In the genomic region with DNA sequence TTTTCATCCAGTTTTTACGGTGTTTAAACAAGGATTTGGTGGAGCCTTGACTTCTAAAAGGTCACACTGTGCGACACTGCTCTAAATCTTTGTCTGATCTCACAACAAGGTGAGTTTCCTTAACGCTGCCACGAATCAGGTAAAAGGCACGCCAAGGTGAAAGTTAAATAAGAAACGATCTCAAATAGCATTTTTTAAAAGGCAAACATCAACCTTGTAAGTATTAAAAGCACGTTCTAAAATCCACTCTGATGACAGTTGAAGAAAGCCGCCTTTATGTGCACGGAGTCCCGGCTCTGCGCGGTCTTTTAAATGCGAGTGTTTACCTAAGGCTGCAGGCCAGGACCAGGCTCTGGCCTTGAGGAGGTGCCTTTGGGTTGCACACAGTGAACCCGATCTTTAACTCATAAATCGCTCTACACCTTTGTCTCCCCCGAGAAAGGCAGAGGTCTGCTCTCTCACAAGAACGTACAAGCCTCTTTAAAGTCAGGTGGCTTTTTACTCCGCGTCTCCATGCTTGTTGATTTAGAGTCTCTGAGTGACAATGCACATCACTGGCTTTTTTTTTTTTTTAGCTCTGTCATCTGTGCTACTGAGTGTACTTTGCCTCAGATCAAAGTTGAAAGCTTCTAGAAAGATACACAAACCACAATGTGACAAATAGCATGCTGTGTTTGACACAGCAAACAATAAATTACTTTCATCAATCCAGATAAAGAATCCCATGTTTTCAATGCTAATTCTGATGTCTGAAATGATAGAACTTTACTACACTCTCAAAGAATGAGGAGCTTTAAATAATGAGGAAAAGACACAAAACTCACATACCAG, we compare ENCODE assay signal across 1 cellular context.
A peak's percentile ranks its signal among the peaks of the same experiment; 100 is the strongest.
TF ChIP-seq lines count a peak whose summit lies in the region.

No MANE protein-coding gene starts in this region.

TF ChIP-seq in K562, 482 proteins besides CTCF, POLR2A, EP300 and RAD21 (continues in another document):
- TF ChIP-seq, protein P1, sequence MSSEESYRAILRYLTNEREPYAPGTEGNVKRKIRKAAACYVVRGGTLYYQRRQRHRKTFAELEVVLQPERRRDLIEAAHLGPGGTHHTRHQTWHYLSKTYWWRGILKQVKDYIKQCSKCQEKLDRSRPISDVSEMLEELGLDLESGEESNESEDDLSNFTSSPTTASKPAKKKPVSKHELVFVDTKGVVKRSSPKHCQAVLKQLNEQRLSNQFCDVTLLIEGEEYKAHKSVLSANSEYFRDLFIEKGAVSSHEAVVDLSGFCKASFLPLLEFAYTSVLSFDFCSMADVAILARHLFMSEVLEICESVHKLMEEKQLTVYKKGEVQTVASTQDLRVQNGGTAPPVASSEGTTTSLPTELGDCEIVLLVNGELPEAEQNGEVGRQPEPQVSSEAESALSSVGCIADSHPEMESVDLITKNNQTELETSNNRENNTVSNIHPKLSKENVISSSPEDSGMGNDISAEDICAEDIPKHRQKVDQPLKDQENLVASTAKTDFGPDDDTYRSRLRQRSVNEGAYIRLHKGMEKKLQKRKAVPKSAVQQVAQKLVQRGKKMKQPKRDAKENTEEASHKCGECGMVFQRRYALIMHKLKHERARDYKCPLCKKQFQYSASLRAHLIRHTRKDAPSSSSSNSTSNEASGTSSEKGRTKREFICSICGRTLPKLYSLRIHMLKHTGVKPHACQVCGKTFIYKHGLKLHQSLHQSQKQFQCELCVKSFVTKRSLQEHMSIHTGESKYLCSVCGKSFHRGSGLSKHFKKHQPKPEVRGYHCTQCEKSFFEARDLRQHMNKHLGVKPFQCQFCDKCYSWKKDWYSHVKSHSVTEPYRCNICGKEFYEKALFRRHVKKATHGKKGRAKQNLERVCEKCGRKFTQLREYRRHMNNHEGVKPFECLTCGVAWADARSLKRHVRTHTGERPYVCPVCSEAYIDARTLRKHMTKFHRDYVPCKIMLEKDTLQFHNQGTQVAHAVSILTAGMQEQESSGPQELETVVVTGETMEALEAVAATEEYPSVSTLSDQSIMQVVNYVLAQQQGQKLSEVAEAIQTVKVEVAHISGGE (CRISPR knock-in tag; IDR thresholded peaks at IDR 0.05) = no peak
- TF ChIP-seq MEIS2 (IDR thresholded peaks at IDR 0.05; ENCODE audit: partially characterized antibody) (peak; percentile 74), BDP1 (IDR thresholded peaks at IDR 0.05; ENCODE audit: insufficient read depth, insufficient read length) (no peak), ZNF174 (CRISPR knock-in tag; IDR thresholded peaks at IDR 0.05) (no peak), ZNF695 (CRISPR knock-in tag; IDR thresholded peaks at IDR 0.05) (no peak), BRD9 (IDR thresholded peaks at IDR 0.05; ENCODE audit: low read depth, partially characterized antibody) (no peak), ATF1 (CRISPR knock-in tag; IDR thresholded peaks at IDR 0.05) (no peak), ATF1 (tag; IDR thresholded peaks at IDR 0.05) (0 out of 2 replicates have a peak, but pooled peaks have one; percentile 12), ZNF384 (IDR thresholded peaks at IDR 0.05; ENCODE audit: low read depth, low read length) (peak; percentile 88), SMARCE1 (IDR thresholded peaks at IDR 0.05) (no peak), PBX2 (CRISPR knock-in tag; IDR thresholded peaks at IDR 0.05; ENCODE audit: low read depth) (no peak), PBX2 (tag; conservative IDR thresholded peaks at IDR 0.05; ENCODE audit: low read depth) (peak; percentile 84), NFATC3 (IDR thresholded peaks at IDR 0.05) (no peak), ZNF24 (IDR thresholded peaks at IDR 0.05) (no peak), PURB (CRISPR knock-in tag; IDR thresholded peaks at IDR 0.05; ENCODE audit: low read depth) (no peak), TFAP4 (CRISPR knock-in tag; IDR thresholded peaks at IDR 0.05; ENCODE audit: borderline replicate concordance) (no peak), MBD2 (IDR thresholded peaks at IDR 0.05; ENCODE audit: borderline replicate concordance, low read depth) (no peak), CEBPZ (IDR thresholded peaks at IDR 0.05; ENCODE audit: borderline replicate concordance, low read depth, low read length) (no peak)
- TF ChIP-seq, protein P2, sequence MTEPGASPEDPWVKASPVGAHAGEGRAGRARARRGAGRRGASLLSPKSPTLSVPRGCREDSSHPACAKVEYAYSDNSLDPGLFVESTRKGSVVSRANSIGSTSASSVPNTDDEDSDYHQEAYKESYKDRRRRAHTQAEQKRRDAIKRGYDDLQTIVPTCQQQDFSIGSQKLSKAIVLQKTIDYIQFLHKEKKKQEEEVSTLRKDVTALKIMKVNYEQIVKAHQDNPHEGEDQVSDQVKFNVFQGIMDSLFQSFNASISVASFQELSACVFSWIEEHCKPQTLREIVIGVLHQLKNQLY (CRISPR knock-in tag; conservative IDR thresholded peaks at IDR 0.05) = no peak
- TF ChIP-seq, protein P3, sequence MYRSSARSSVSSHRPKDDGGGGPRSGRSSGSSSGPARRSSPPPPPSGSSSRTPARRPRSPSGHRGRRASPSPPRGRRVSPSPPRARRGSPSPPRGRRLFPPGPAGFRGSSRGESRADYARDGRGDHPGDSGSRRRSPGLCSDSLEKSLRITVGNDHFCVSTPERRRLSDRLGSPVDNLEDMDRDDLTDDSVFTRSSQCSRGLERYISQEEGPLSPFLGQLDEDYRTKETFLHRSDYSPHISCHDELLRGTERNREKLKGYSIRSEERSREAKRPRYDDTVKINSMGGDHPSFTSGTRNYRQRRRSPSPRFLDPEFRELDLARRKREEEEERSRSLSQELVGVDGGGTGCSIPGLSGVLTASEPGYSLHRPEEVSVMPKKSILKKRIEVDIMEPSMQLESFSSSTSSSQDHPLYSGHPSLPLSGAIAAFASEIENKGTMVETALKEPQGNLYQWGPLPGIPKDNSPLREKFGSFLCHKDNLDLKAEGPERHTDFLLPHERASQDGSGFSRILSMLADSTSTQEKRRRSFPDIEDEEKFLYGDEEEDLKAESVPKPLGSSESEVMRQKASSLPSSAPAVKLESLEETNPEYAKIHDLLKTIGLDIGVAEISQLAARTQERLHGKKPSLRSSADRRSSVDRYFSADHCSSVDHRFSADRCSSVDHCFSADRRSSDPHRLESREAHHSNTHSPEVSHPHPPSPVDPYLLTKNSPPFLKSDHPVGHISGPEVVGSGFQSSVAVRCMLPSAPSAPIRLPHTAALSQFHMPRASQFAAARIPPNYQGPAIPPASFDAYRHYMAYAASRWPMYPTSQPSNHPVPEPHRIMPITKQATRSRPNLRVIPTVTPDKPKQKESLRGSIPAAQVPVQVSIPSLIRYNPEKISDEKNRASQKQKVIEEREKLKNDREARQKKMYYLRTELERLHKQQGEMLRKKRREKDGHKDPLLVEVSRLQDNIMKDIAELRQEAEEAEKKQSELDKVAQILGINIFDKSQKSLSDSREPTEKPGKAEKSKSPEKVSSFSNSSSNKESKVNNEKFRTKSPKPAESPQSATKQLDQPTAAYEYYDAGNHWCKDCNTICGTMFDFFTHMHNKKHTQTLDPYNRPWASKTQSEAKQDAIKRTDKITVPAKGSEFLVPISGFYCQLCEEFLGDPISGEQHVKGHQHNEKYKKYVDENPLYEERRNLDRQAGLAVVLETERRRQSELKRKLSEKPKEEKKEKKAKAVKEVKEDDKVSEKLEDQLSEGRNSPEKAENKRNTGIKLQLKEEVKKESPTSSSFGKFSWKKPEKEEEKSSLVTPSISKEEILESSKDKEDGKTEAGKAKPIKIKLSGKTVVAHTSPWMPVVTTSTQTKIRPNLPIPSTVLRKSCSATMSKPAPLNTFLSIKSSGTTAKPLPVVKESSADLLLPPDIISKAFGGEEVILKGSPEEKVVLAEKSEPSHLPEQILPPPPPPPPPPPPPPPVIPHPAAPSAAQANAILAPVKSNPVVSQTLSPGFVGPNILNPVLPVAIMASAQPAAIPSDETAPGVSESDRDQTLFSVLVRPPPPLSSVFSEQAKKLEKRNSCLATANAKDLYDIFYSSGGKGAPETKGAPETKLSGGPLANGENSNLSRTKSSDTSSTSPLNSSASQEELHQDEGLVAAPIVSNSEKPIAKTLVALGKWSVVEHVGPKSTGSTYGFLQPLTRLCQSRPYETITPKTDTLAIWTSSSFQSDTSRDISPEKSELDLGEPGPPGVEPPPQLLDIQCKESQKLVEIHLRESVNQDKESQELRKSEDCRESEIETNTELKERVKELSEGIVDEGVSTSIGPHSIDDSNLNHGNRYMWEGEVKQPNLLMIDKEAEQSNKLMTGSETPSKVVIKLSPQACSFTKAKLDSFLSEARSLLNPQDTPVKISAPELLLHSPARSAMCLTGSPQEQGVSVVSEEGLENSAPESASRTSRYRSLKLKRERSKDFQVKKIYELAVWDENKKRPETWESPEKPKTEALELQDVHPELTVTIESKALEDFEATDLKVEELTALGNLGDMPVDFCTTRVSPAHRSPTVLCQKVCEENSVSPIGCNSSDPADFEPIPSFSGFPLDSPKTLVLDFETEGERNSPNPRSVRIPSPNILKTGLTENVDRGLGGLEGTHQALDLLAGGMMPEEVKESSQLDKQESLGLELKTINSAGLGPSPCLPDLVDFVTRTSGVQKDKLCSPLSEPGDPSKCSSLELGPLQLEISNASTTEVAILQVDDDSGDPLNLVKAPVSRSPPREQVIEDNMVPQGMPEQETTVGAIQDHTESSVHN (IDR thresholded peaks at IDR 0.05; ENCODE audit: borderline replicate concordance in 1 of 2, low read depth in 1 of 2) = no peak
